Comparison of ENCODE assay signal across 11 cellular contexts in genomic region chr3:195178124-195178910, GRCh38.
DNase-seq lines count a peak whose midpoint lies in the region; ATAC-seq and TF ChIP-seq lines count a peak whose summit lies in the region.
"Had no signal": no experiment of that assay in that cellular context is flagged by ENCODE, and none has a peak within 500 bp of the region (broad histone marks: within the 10 kb centered on the region; RNA-seq: fewer than 3 reads in every experiment).

No MANE protein-coding gene starts in this region.

- no peaks in the 10 kb centered on the region for H3K9me3 Mint-ChIP-seq in endothelial cell (ENCODE audit: unreplicated experiment)
- H3K9me3 Mint-ChIP-seq in activated T-cell treated with anti-CD3 and anti-CD28 coated beads, Interleukin-2, amount 50 U/mL, for 24 hours, result no peaks in the 10 kb centered on the region
- H3K9me3 Mint-ChIP-seq in stimulated activated naive B cell treated with anti-CD40 and anti-IgM and Interleukin-4, amounts not matched to agents 10 μg/mL and 1 μg/mL and 100 μg/mL, for 72 hours, result no peaks in the 10 kb centered on the region
- H3K9me3 Mint-ChIP-seq: nephron progenitor cell had no signal

- no peak overlapping the region for H3K4me2 ChIP-seq in parathyroid adenoma (ENCODE audit: low read length)

- H3K27me3 ChIP-seq in parathyroid adenoma (ENCODE audit: control insufficient read depth, insufficient read depth, low read length), result no peaks in the 10 kb centered on the region
- H3K27me3 ChIP-seq: breast epithelium had no signal

- peak overlapping the region; percentile 65 for H3K27ac Mint-ChIP-seq in endothelial cell (ENCODE audit: unreplicated experiment)
- no peak overlapping the region for H3K27ac Mint-ChIP-seq in activated T-cell treated with anti-CD3 and anti-CD28 coated beads, Interleukin-2, amount 50 U/mL, for 24 hours
- no peak overlapping the region for H3K27ac Mint-ChIP-seq in stimulated activated naive B cell treated with anti-CD40 and anti-IgM and Interleukin-4, amounts not matched to agents 10 μg/mL and 1 μg/mL and 100 μg/mL, for 72 hours
- H3K27ac Mint-ChIP-seq: nephron progenitor cell had no signal

- no peaks in the 10 kb centered on the region for H3K9me3 ChIP-seq in parathyroid adenoma (ENCODE audit: control insufficient read depth, low read length)
- H3K9me3 ChIP-seq: breast epithelium had no signal

- H3K36me3 Mint-ChIP-seq in endothelial cell (ENCODE audit: low read depth, unreplicated experiment), result peaks cover 16% of the 10 kb centered on the region
- H3K36me3 Mint-ChIP-seq in activated T-cell treated with anti-CD3 and anti-CD28 coated beads, Interleukin-2, amount 50 U/mL, for 24 hours (ENCODE audit: low read depth), result peaks cover 17% of the 10 kb centered on the region
- H3K36me3 Mint-ChIP-seq in stimulated activated naive B cell treated with anti-CD40 and anti-IgM and Interleukin-4, amounts not matched to agents 10 μg/mL and 1 μg/mL and 100 μg/mL, for 72 hours, result peaks cover 18 to 27% of the 10 kb centered on the region in 2 donors

- no peak overlapping the region for H3K27ac ChIP-seq in parathyroid adenoma

- peak overlapping the region; percentile 19 for H2AFZ ChIP-seq in parathyroid adenoma

- peaks cover 28% of the 10 kb centered on the region for H3K79me2 ChIP-seq in parathyroid adenoma

- in situ Hi-C loops in G401 (cut with HindIII; ENCODE audit: low sequenced_read_pairs), result no loop called here

- TF ChIP-seq CTCF in endothelial cell (IDR thresholded peaks at IDR 0.05; ENCODE audit: unreplicated experiment), result no peak
- TF ChIP-seq CTCF in parathyroid adenoma (IDR thresholded peaks at IDR 0.05), result no peak

- peaks cover 14% of the 10 kb centered on the region for H3K27me3 Mint-ChIP-seq in endothelial cell (ENCODE audit: unreplicated experiment)
- no peaks in the 10 kb centered on the region for H3K27me3 Mint-ChIP-seq in activated T-cell treated with anti-CD3 and anti-CD28 coated beads, Interleukin-2, amount 50 U/mL, for 24 hours
- H3K27me3 Mint-ChIP-seq in stimulated activated naive B cell treated with anti-CD40 and anti-IgM and Interleukin-4, amounts not matched to agents 10 μg/mL and 1 μg/mL and 100 μg/mL, for 72 hours, result peaks cover 17 to 28% of the 10 kb centered on the region in 2 donors

- peaks cover 26% of the 10 kb centered on the region for H3K4me1 ChIP-seq in parathyroid adenoma
- H3K4me1 ChIP-seq: breast epithelium had no signal

- no peak overlapping the region for H3K9ac ChIP-seq in parathyroid adenoma

- no peaks in the 10 kb centered on the region for H3K36me3 ChIP-seq in parathyroid adenoma (ENCODE audit: control insufficient read depth, insufficient read depth, low read length)
- H3K36me3 ChIP-seq: breast epithelium had no signal

- no peak for ATAC-seq in stimulated activated naive B cell treated with anti-CD40 and anti-IgM and Interleukin-4, amounts not matched to agents 10 μg/mL and 1 μg/mL and 100 μg/mL, for 72 hours (replicated peaks)

- peak overlapping the region; percentile 61 for H3K4me3 Mint-ChIP-seq in endothelial cell (ENCODE audit: unreplicated experiment)
- H3K4me3 Mint-ChIP-seq in activated T-cell treated with anti-CD3 and anti-CD28 coated beads, Interleukin-2, amount 50 U/mL, for 24 hours, result no peak overlapping the region
- no peak overlapping the region for H3K4me3 Mint-ChIP-seq in stimulated activated naive B cell treated with anti-CD40 and anti-IgM and Interleukin-4, amounts not matched to agents 10 μg/mL and 1 μg/mL and 100 μg/mL, for 72 hours
- H3K4me3 Mint-ChIP-seq: nephron progenitor cell had no signal

- DNase-seq in G401 (ENCODE audit: low spot score) (peak; percentile 81), NCI-H345 (lab: John Stamatoyannopoulos, UW) (peak; percentile 91), endothelial cell (ENCODE audit: low spot score) (no peak), activated T-cell treated with anti-CD3 and anti-CD28 coated beads for 4 hours (no peak), COLO668 (lab: John Stamatoyannopoulos, UW; ENCODE audit: unreplicated experiment) (no peak)
- DNase-seq in activated T-cell treated with anti-CD3 and anti-CD28 coated beads, Interleukin-2, amount 50 U/mL, for 24 hours, result no peak
- DNase-seq in stimulated activated naive B cell treated with anti-CD40 and anti-IgM and Interleukin-4, amounts not matched to agents 10 μg/mL and 1 μg/mL and 100 μg/mL, for 72 hours, result no peak
- DNase-seq: DND-41, nephron progenitor cell had no signal

- H3K4me1 Mint-ChIP-seq in endothelial cell (ENCODE audit: unreplicated experiment), result peaks cover 85% of the 10 kb centered on the region
- H3K4me1 Mint-ChIP-seq in activated T-cell treated with anti-CD3 and anti-CD28 coated beads, Interleukin-2, amount 50 U/mL, for 24 hours (ENCODE audit: low read depth), result peaks cover 29% of the 10 kb centered on the region
- H3K4me1 Mint-ChIP-seq in stimulated activated naive B cell treated with anti-CD40 and anti-IgM and Interleukin-4, amounts not matched to agents 10 μg/mL and 1 μg/mL and 100 μg/mL, for 72 hours, result peaks cover 20 to 21% of the 10 kb centered on the region in 2 donors

- H3K4me3 ChIP-seq in parathyroid adenoma (ENCODE audit: low read depth, low read length), result no peak overlapping the region

Comparison
In these comparisons a context has a peak if more than half of its experiments do, and no peak if none do; other contexts are left out.
1. DNase-seq: peak in G401 (single experiment) and NCI-H345 (single experiment); none in endothelial cell (single experiment), activated T-cell treated with anti-CD3 and anti-CD28 coated beads, Interleukin-2, amount 50 U/mL, for 24 hours (single experiment), stimulated activated naive B cell treated with anti-CD40 and anti-IgM and Interleukin-4, amounts not matched to agents 10 μg/mL and 1 μg/mL and 100 μg/mL, for 72 hours (single experiment), activated T-cell treated with anti-CD3 and anti-CD28 coated beads for 4 hours (single experiment) and COLO668 (single experiment).